1 cellular context compared by ENCODE assay signal in genomic region chr9:136865768-136866103, GRCh38.
TF ChIP-seq lines count a peak whose summit lies in the region.

No MANE protein-coding gene starts in this region.

TF ChIP-seq in GM12878, 131 proteins besides CTCF, POLR2A, EP300 and RAD21:
- TF ChIP-seq SMAD1 (IDR thresholded peaks at IDR 0.05; ENCODE audit: low read depth, partially characterized antibody) = no peak
- TF ChIP-seq SMAD5 (IDR thresholded peaks at IDR 0.05; ENCODE audit: low read depth) = no peak
- TF ChIP-seq PAX5 (IDR thresholded peaks at IDR 0.05; ENCODE audit: borderline replicate concordance, low read depth, low read length) = no peak
- TF ChIP-seq ATF2 (IDR thresholded peaks at IDR 0.05; ENCODE audit: low read length) = no peak
- no peak for TF ChIP-seq ZBTB4 (CRISPR knock-in tag; IDR thresholded peaks at IDR 0.05)
- TF ChIP-seq BCL3 (IDR thresholded peaks at IDR 0.05; ENCODE audit: borderline replicate concordance, insufficient read depth, low read depth, low read length, poor library complexity, severe bottlenecking) = no peak
- TF ChIP-seq BHLHE40 (IDR thresholded peaks at IDR 0.05; ENCODE audit: borderline replicate concordance in 1 of 2, low read depth in 2 of 2, low read length in 1 of 2) = no peak
- TF ChIP-seq TAF1 (IDR thresholded peaks at IDR 0.05; ENCODE audit: borderline replicate concordance, low read depth, low read length) = no peak
- no peak for TF ChIP-seq SKIL (IDR thresholded peaks at IDR 0.05; ENCODE audit: low read depth, poor library complexity, severe bottlenecking)
- TF ChIP-seq IKZF1 (conservative IDR thresholded peaks at IDR 0.05) = no peak
- no peak for TF ChIP-seq SREBF1 (IDR thresholded peaks at IDR 0.05; ENCODE audit: low read length)
- no peak for TF ChIP-seq NFYA (IDR thresholded peaks at IDR 0.05; ENCODE audit: borderline replicate concordance, low read depth, low read length)
- TF ChIP-seq EZH2 (IDR thresholded peaks at IDR 0.05; ENCODE audit: borderline replicate concordance, control insufficient read depth, low read depth, low read length) = no peak
- no peak for TF ChIP-seq ZNF622 (IDR thresholded peaks at IDR 0.05)
- TF ChIP-seq FOXM1 (IDR thresholded peaks at IDR 0.05; ENCODE audit: low read depth, low read length) = no peak
- TF ChIP-seq RCOR1 (conservative IDR thresholded peaks at IDR 0.05; ENCODE audit: low read depth, low read length) = no peak
- TF ChIP-seq SRF (IDR thresholded peaks at IDR 0.05; ENCODE audit: low read depth in 2 of 2, low read length in 2 of 2) = no peak
- no peak for TF ChIP-seq ZBTB11 (CRISPR knock-in tag; IDR thresholded peaks at IDR 0.05)
- no peak for TF ChIP-seq PRDM15 (CRISPR knock-in tag; IDR thresholded peaks at IDR 0.05)
TF ChIP-seq in GM12878: peak in this region for 0.
